Comparison of ENCODE assay signal across 1 cellular context in the genomic region with DNA sequence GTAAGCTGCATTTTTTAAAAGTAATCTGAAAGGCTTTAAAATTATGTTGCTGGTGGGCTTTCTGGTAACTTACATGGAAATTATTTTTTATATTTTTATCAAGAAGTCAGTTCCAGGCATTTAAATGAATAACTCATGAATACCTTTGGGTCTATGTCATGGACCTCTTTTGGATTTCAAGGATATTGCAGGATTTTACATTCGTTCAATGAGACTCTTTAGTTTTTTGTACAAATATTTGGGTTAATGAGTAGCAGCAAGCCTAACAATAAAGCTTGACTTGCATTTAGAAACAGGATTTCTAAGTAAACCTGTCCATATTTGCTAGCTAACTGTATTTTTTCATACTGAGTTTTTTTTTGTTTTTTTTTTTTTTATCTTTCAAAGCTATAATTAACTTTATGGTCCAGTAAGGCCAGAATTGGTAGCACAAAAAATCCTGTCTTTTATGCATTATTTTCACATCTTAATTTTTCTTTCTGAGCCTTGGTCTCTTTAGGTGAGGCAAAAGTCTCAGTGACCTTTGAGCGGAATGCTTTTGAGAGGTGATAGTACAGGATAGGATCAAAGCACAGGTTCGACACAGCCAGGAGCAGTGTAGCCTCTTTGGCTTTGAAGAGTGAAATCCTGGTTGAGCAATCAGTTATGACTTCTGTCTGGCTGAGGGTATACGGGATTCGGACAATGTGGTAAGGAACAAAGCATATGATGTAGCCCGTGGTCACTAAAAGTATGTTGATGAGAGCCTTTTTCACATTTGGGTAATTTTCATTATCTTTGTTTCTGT.
TF ChIP-seq lines count a peak whose summit lies in the region.

No MANE protein-coding gene starts in this region.

TF ChIP-seq in HepG2, 621 proteins besides CTCF, POLR2A, EP300 and RAD21 (continued from another document and continues in another):
- TF ChIP-seq, protein P1, sequence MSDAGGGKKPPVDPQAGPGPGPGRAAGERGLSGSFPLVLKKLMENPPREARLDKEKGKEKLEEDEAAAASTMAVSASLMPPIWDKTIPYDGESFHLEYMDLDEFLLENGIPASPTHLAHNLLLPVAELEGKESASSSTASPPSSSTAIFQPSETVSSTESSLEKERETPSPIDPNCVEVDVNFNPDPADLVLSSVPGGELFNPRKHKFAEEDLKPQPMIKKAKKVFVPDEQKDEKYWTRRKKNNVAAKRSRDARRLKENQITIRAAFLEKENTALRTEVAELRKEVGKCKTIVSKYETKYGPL (CRISPR knock-in tag; IDR thresholded peaks at IDR 0.05): no peak
- TF ChIP-seq ARNT2 (CRISPR knock-in tag; IDR thresholded peaks at IDR 0.05; ENCODE audit: low read depth) (no peak), RBAK (CRISPR knock-in tag; IDR thresholded peaks at IDR 0.05) (no peak), SAP130 (CRISPR knock-in tag; IDR thresholded peaks at IDR 0.05; ENCODE audit: low read depth) (peak; percentile 78), ATF2 (CRISPR knock-in tag; IDR thresholded peaks at IDR 0.05) (peak; percentile 84; the same call in 1 of the 2 replicates), HDAC1 (CRISPR knock-in tag; IDR thresholded peaks at IDR 0.05) (peak; percentile 83), ZSCAN21 (CRISPR knock-in tag; IDR thresholded peaks at IDR 0.05; ENCODE audit: borderline replicate concordance) (peak; percentile 91), SP5 (CRISPR knock-in tag; IDR thresholded peaks at IDR 0.05; ENCODE audit: borderline replicate concordance, low read depth) (peak; percentile 53; the same call in 1 of the 2 replicates), EED (CRISPR knock-in tag; IDR thresholded peaks at IDR 0.05) (no peak), ZNF687 (CRISPR knock-in tag; IDR thresholded peaks at IDR 0.05) (no peak), ZNF282 (IDR thresholded peaks at IDR 0.05; ENCODE audit: partially characterized antibody) (no peak), ELF4 (CRISPR knock-in tag; IDR thresholded peaks at IDR 0.05; ENCODE audit: borderline replicate concordance) (no peak), TARDBP (CRISPR knock-in tag; IDR thresholded peaks at IDR 0.05) (peak; percentile 86), ZNF574 (CRISPR knock-in tag; IDR thresholded peaks at IDR 0.05) (peak; percentile 76), NFAT5 (CRISPR knock-in tag; IDR thresholded peaks at IDR 0.05) (no peak), HNF1A (IDR thresholded peaks at IDR 0.05; ENCODE audit: low read depth) (peak; percentile 91), HNF1A (CRISPR knock-in tag; IDR thresholded peaks at IDR 0.05; ENCODE audit: borderline replicate concordance) (peak; percentile 97), NR2F6 (IDR thresholded peaks at IDR 0.05) (peak; percentile 90), NR2F6 (CRISPR knock-in tag; IDR thresholded peaks at IDR 0.05) (peak; percentile 93)
- TF ChIP-seq, protein P2, sequence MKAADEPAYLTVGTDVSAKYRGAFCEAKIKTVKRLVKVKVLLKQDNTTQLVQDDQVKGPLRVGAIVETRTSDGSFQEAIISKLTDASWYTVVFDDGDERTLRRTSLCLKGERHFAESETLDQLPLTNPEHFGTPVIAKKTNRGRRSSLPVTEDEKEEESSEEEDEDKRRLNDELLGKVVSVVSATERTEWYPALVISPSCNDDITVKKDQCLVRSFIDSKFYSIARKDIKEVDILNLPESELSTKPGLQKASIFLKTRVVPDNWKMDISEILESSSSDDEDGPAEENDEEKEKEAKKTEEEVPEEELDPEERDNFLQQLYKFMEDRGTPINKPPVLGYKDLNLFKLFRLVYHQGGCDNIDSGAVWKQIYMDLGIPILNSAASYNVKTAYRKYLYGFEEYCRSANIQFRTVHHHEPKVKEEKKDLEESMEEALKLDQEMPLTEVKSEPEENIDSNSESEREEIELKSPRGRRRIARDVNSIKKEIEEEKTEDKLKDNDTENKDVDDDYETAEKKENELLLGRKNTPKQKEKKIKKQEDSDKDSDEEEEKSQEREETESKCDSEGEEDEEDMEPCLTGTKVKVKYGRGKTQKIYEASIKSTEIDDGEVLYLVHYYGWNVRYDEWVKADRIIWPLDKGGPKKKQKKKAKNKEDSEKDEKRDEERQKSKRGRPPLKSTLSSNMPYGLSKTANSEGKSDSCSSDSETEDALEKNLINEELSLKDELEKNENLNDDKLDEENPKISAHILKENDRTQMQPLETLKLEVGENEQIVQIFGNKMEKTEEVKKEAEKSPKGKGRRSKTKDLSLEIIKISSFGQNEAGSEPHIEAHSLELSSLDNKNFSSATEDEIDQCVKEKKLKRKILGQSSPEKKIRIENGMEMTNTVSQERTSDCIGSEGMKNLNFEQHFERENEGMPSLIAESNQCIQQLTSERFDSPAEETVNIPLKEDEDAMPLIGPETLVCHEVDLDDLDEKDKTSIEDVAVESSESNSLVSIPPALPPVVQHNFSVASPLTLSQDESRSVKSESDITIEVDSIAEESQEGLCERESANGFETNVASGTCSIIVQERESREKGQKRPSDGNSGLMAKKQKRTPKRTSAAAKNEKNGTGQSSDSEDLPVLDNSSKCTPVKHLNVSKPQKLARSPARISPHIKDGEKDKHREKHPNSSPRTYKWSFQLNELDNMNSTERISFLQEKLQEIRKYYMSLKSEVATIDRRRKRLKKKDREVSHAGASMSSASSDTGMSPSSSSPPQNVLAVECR (CRISPR knock-in tag; IDR thresholded peaks at IDR 0.05; ENCODE audit: borderline replicate concordance): no peak; the same call in 1 of the 2 replicates
- TF ChIP-seq, protein P3, sequence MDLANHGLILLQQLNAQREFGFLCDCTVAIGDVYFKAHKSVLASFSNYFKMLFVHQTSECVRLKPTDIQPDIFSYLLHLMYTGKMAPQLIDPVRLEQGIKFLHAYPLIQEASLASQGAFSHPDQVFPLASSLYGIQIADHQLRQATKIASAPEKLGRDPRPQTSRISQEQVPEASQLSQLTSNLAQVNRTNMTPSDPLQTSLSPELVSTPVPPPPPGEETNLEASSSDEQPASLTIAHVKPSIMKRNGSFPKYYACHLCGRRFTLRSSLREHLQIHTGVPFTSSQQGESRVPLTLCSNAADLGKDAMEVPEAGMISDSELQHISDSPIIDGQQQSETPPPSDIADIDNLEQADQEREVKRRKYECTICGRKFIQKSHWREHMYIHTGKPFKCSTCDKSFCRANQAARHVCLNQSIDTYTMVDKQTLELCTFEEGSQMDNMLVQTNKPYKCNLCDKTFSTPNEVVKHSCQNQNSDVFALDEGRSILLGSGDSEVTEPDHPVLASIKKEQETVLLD (CRISPR knock-in tag; IDR thresholded peaks at IDR 0.05; ENCODE audit: low read depth): no peak
